29 cellular contexts compared by ENCODE assay signal in the genomic region with DNA sequence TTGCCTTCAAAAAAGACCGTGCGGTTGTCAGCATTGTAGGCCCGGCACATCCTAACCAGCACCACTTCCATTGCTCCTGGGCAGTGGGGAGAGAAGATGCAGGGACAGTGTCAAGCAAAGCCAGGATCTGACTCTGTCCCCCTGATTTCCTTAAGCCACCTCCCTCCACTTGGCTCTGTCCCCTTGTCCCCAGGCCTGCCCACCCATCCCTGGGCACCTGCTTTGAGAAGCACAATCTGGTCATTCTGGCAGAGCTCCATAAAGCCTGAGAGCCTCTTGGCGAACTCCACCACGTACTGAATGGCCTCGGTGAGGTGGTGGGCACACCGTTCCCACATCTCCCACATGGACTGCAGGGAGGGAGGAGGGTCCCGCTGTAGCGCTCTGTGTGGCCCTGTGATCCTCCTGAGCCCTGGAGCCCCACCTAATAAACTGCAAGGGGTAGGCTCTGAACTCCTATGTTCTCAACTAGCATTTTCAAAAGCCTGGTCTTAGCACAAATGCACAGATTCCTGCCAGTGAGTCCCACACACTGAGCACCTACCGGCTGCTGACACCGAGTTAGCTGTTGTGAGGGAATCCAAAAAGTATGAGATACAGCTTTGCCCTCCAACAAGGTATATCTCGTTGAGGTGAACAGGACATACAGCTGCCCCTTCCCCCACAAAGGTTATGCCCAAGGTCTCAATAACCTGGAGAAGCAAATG. TPM values are rescaled to one million over a fixed set of nuclear protein-coding genes. Genes with fewer than 3 reads are reported as not detected.
"Had no signal": no experiment of that assay in that cellular context is flagged by ENCODE, and none has a peak within 500 bp of the region (broad histone marks: within the 10 kb centered on the region; RNA-seq: fewer than 3 reads in every experiment).

No MANE protein-coding gene starts in this region.

- H3K4me3 ChIP-seq: body of pancreas, cardiac muscle cell, esophagus squamous epithelium, heart right ventricle, right atrium auricular region, smooth muscle cell, stomach, thyroid gland had no signal

- ATAC-seq: activated CD4-positive, alpha-beta T cell treated with anti-CD3 and anti-CD28 coated beads for 36 hours; activated CD8-positive, alpha-beta T cell treated with anti-CD3 and anti-CD28 coated beads, Interleukin-2, amount 10 ng/mL, durations not matched to agents 7 days and 5 days; activated T-cell treated with anti-CD3 and anti-CD28 coated beads, Interleukin-2, amount 50 U/mL, for 72 hours; body of pancreas; heart right ventricle; stimulated activated naive B cell treated with anti-CD40 and anti-IgM and Interleukin-4, amounts not matched to agents 10 μg/mL and 1 μg/mL and 100 μg/mL, for 72 hours had no signal

- DNase-seq: activated B cell treated with CpG ODN at 0.5 μM for 24 hours; activated CD4-positive, alpha-beta T cell treated with anti-CD3 and anti-CD28 coated beads for 36 hours; activated CD8-positive, alpha-beta T cell treated with anti-CD3 and anti-CD28 coated beads, Interleukin-2, amount 10 ng/mL, durations not matched to agents 7 days and 5 days; activated effector memory CD4-positive, alpha-beta T cell treated with Interleukin-2 at 50 U/mL for 16 hours; activated naive CD4-positive, alpha-beta T cell treated with Interleukin-2 at 50 U/mL for 16 hours; activated T-cell treated with anti-CD3 and anti-CD28 coated beads for 4 hours; activated T-cell treated with anti-CD3 and anti-CD28 coated beads, Interleukin-2, amount 50 U/mL, for 72 hours; anterior cingulate cortex; body of pancreas; esophagus squamous epithelium; foreskin melanocyte; heart right ventricle; naive B cell; occipital lobe; stimulated activated CD4-positive, alpha-beta T cell treated with anti-CD3 and anti-CD28 coated beads, Interleukin-1b, Interleukin-23, amount 100 ng/mL, for 48 hours; stimulated activated CD4-positive, alpha-beta T cell treated with anti-CD3 and anti-CD28 coated beads, Interleukin-4, amount 100 ng/mL, for 4 hours; stimulated activated CD8-positive, alpha-beta memory T cell treated with anti-CD3 and anti-CD28 coated beads, Interleukin-4, amount 100 ng/mL, for 48 hours; stimulated activated naive B cell treated with anti-CD40 and anti-IgM and Interleukin-4, amounts not matched to agents 10 μg/mL and 1 μg/mL and 100 μg/mL, for 72 hours; stomach; thyroid gland had no signal

- H3K36me3 ChIP-seq: cardiac muscle cell, right atrium auricular region had no signal

- H3K27me3 ChIP-seq: body of pancreas, cardiac muscle cell, esophagus squamous epithelium, heart right ventricle, right atrium auricular region, stomach, thyroid gland had no signal

- H3K27ac ChIP-seq: body of pancreas, cardiac muscle cell, esophagus squamous epithelium, heart right ventricle, right atrium auricular region, stomach, thyroid gland had no signal

- H3K4me1 ChIP-seq: heart right ventricle, right atrium auricular region, thyroid gland had no signal

- H3K9me3 ChIP-seq: body of pancreas, esophagus squamous epithelium, heart right ventricle, right atrium auricular region, stomach, thyroid gland had no signal

RNA-seq across cellular contexts. Expression of a gene that starts 8.2 kb away (rescaled TPM):
- total RNA-seq: activated B cell treated with CpG ODN at 0.5 μM for 24 hours, cardiac muscle cell, glomerular endothelial cell, kidney epithelial cell, mesothelial cell of epicardium, neural crest cell, occipital lobe, pulmonary artery endothelial cell, smooth muscle cell had no signal

RNA-seq across cellular contexts. Expression of a gene that starts 18.2 kb away (rescaled TPM):
- total RNA-seq: cardiac muscle cell, glomerular endothelial cell, mesothelial cell of epicardium, pulmonary artery endothelial cell, smooth muscle cell had no signal

RNA-seq across cellular contexts. Expression of a gene that starts 26.2 kb away (rescaled TPM):
- total RNA-seq: activated B cell treated with CpG ODN at 0.5 μM for 24 hours, cardiac muscle cell, glomerular endothelial cell, heart right ventricle, right atrium auricular region, smooth muscle cell had no signal

RNA-seq across cellular contexts. Expression of a gene that starts 40.1 kb away (rescaled TPM):
- total RNA-seq: activated B cell treated with CpG ODN at 0.5 μM for 24 hours; activated CD4-positive, alpha-beta T cell treated with anti-CD3 and anti-CD28 coated beads for 36 hours; activated CD8-positive, alpha-beta T cell treated with anti-CD3 and anti-CD28 coated beads, Interleukin-2, amount 10 ng/mL, durations not matched to agents 7 days and 5 days; body of pancreas; cardiac muscle cell; glomerular endothelial cell; kidney epithelial cell; mesothelial cell of epicardium; neural crest cell; occipital lobe; pulmonary artery endothelial cell; right atrium auricular region; stomach; thyroid gland; ureter had no signal
